ENCODE assay signal across 19 cellular contexts in the genomic region with DNA sequence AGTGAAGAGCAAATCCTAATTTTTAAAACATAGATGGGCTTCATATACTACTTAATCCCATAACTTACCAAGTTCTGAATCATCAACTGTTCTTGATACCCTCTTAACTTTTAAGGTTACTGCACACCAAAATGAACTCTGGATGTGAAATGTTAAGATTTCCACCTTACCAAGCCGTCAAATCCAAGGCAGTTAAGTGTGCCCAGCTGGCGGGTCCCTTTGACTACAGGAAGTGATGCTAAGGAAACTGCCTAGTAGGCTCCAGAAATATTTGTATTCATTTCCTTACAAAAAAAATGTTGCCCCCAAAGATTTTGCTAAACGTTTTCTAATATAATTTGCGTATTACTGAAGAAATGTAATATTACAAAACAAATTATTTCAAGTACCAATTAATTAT. TPM values are rescaled to one million over a fixed set of nuclear protein-coding genes. Genes with fewer than 3 reads are reported as not detected.
A peak's percentile ranks its signal among the peaks of the same experiment; 100 is the strongest.
DNase-seq lines count a peak whose midpoint lies in the region; ATAC-seq and TF ChIP-seq lines count a peak whose summit lies in the region.
"Had no signal": no experiment of that assay in that cellular context is flagged by ENCODE, and none has a peak within 500 bp of the region (broad histone marks: within the 10 kb centered on the region; RNA-seq: fewer than 3 reads in every experiment).

No MANE protein-coding gene starts in this region.

- no peaks in the 10 kb centered on the region for H3K27me3 ChIP-seq in heart left ventricle
- H3K27me3 ChIP-seq in heart right ventricle, result no peaks in the 10 kb centered on the region
- H3K27me3 ChIP-seq in IMR-90 (ENCODE audit: control insufficient read depth, insufficient read depth, low read length), result no peaks in the 10 kb centered on the region
- H3K27me3 ChIP-seq in transverse colon, result no peaks in the 10 kb centered on the region
- H3K27me3 ChIP-seq in dorsolateral prefrontal cortex, result no peaks in the 10 kb centered on the region
- H3K27me3 ChIP-seq: ascending aorta, left lung, suprapubic skin had no signal

- no peaks in the 10 kb centered on the region for H3K36me3 Mint-ChIP-seq in endothelial cell (ENCODE audit: low read depth, unreplicated experiment)

- H2BK20ac ChIP-seq in IMR-90 (ENCODE audit: low read depth, low read length), result no peak overlapping the region

- CTCF ChIA-PET in IMR-90 (lab: Yijun Ruan, JAX), result no interaction called here

- TF ChIP-seq RAD21 in IMR-90 (IDR thresholded peaks at IDR 0.05; ENCODE audit: low read length), result no peak

- H2AFZ ChIP-seq in IMR-90 (replicated peaks; ENCODE audit: low read length, poor library complexity), result no peak overlapping the region

- no peak for TF ChIP-seq CTCF in heart left ventricle (IDR thresholded peaks at IDR 0.05)
- no peak for TF ChIP-seq CTCF in heart right ventricle (IDR thresholded peaks at IDR 0.05)
- no peak for TF ChIP-seq CTCF in IMR-90 (conservative IDR thresholded peaks at IDR 0.05; ENCODE audit: low read depth, low read length)
- TF ChIP-seq CTCF in endothelial cell (IDR thresholded peaks at IDR 0.05; ENCODE audit: unreplicated experiment), result no peak
- no peak for TF ChIP-seq CTCF in transverse colon (IDR thresholded peaks at IDR 0.05)
- TF ChIP-seq CTCF in dorsolateral prefrontal cortex (IDR thresholded peaks at IDR 0.05 in 54 of 56, conservative IDR thresholded peaks at IDR 0.05 in 2 of 56; ENCODE audit: low read depth in 1 of 56, partially characterized antibody in 56 of 56), result no peak

- H3K79me1 ChIP-seq in IMR-90 (ENCODE audit: low read depth in 1 of 2, low read length in 2 of 2), result peaks cover 0 to 47% of the 10 kb centered on the region in 2 experiments; a peak in 2 of 4 replicates

- H4K20me1 ChIP-seq in IMR-90 (ENCODE audit: insufficient read depth, low read length), result peaks cover 82% of the 10 kb centered on the region

- POLR2A ChIA-PET in IMR-90 (lab: Charles Lee; ENCODE audit: unreplicated experiment), result no interaction called here

- H3K4me3 Mint-ChIP-seq in endothelial cell (ENCODE audit: unreplicated experiment), result no peak overlapping the region
- H3K4me3 Mint-ChIP-seq: activated T-cell treated with anti-CD3 and anti-CD28 coated beads, Interleukin-2, amount 50 U/mL, for 4 hours had no signal

- H3K4ac ChIP-seq in IMR-90 (ENCODE audit: low read depth, low read length), result no peak overlapping the region

- peak overlapping the region; percentile 46 for H3K27ac Mint-ChIP-seq in endothelial cell (ENCODE audit: unreplicated experiment)
- H3K27ac Mint-ChIP-seq: progenitor cell of endocrine pancreas had no signal

- no peak overlapping the region for H2AK5ac ChIP-seq in IMR-90 (ENCODE audit: low read depth, low read length)

- intact Hi-C loops in heart left ventricle (cut with DNase I), result no loop called here
- intact Hi-C loops in heart right ventricle (cut with DNase I), result loop anchor here in 1 of 10 donors (10.0 kb wide), 1 partner anchor 49 kb away; no protein-coding TSS in a partner anchor
- intact Hi-C loops in IMR-90 (cut with micrococcal nuclease), result no loop called here
- intact Hi-C loops in transverse colon (cut with DNase I; ENCODE audit: low total_unique reads), result no loop called here
- intact Hi-C loops in dorsolateral prefrontal cortex (cut with DNase I), result no loop called here

- H3K4me3 ChIP-seq in heart left ventricle (no peak overlapping the region), heart right ventricle (no peak overlapping the region), IMR-90 (ENCODE audit: insufficient read depth, low read depth, low read length) (no peak overlapping the region), transverse colon (no peak overlapping the region), dorsolateral prefrontal cortex (no peak overlapping the region)
- H3K4me3 ChIP-seq: ascending aorta, left lung, suprapubic skin had no signal

- H3K36me3 ChIP-seq in heart left ventricle (no peaks in the 10 kb centered on the region), heart right ventricle (no peaks in the 10 kb centered on the region), IMR-90 (ENCODE audit: control insufficient read depth, insufficient read depth, low read length) (no peaks in the 10 kb centered on the region), transverse colon (no peaks in the 10 kb centered on the region)
- H3K36me3 ChIP-seq: ascending aorta, left lung, suprapubic skin had no signal

- TF ChIP-seq POLR2A in heart left ventricle (IDR thresholded peaks at IDR 0.05) (no peak), IMR-90 (IDR thresholded peaks at IDR 0.05; ENCODE audit: low read depth, low read length) (no peak), transverse colon (IDR thresholded peaks at IDR 0.05) (no peak)

- H3K14ac ChIP-seq in IMR-90 (replicated peaks; ENCODE audit: low read depth, low read length), result peak overlapping the region; percentile 45; the same call in 1 of the 2 replicates

- H3K9ac ChIP-seq in IMR-90 (ENCODE audit: low read depth, low read length), result no peak overlapping the region

- H3K27ac ChIP-seq in heart left ventricle, result no peak overlapping the region
- H3K27ac ChIP-seq in heart right ventricle, result peak overlapping the region in 1 of 10 donors; percentile 6
- H3K27ac ChIP-seq in IMR-90 (ENCODE audit: insufficient read depth, low read length), result no peak overlapping the region
- peak overlapping the region; percentile 7 to 100 (median 88) for H3K27ac ChIP-seq in transverse colon
- no peak overlapping the region for H3K27ac ChIP-seq in dorsolateral prefrontal cortex
- H3K27ac ChIP-seq: ascending aorta, left lung, suprapubic skin had no signal

- DNase-seq in heart left ventricle, result peak in 3 of 5 donors; percentile 8 to 31 (median 30)
- DNase-seq in heart right ventricle, result no peak
- no peak for DNase-seq in IMR-90
- DNase-seq in endothelial cell (ENCODE audit: low spot score), result no peak
- DNase-seq in transverse colon, result peak; percentile 28
- DNase-seq in dorsolateral prefrontal cortex, result no peak
- no peak for DNase-seq in occipital lobe (lab: John Stamatoyannopoulos, UW)
- DNase-seq: activated CD4-positive, CD25-positive, alpha-beta regulatory T cell; activated naive CD4-positive, alpha-beta T cell; activated T-cell treated with anti-CD3 and anti-CD28 coated beads, Interleukin-2, amount 50 U/mL, for 4 hours; caudate nucleus; head of caudate nucleus; left lung; NCI-H1105 treated with DMSO at 0.1 percent for 48 hours had no signal

- H2AK9ac ChIP-seq in IMR-90 (replicated peaks; ENCODE audit: low read depth, low read length, poor library complexity), result no peak overlapping the region

- ATAC-seq in heart left ventricle (no peak), heart right ventricle (no peak), IMR-90 (ENCODE audit: low read depth) (no peak), HG03095 (IDR thresholded peaks at IDR 0.05; ENCODE audit: unreplicated experiment) (no peak)
- ATAC-seq: activated T-cell treated with anti-CD3 and anti-CD28 coated beads, Interleukin-2, amount 50 U/mL, for 4 hours; left lung; SK-N-SH treated with all-trans-retinoic acid at 6 μM for 48 hours had no signal

- peaks cover 71% of the 10 kb centered on the region for H3K4me1 Mint-ChIP-seq in endothelial cell (ENCODE audit: unreplicated experiment)

- H3K9me3 ChIP-seq in heart left ventricle, result no peaks in the 10 kb centered on the region
- H3K9me3 ChIP-seq in heart right ventricle, result no peaks in the 10 kb centered on the region
- no peaks in the 10 kb centered on the region for H3K9me3 ChIP-seq in IMR-90 (ENCODE audit: control insufficient read depth, insufficient read depth, low read length)
- H3K9me3 ChIP-seq in transverse colon, result no peaks in the 10 kb centered on the region
- H3K9me3 ChIP-seq: ascending aorta, left lung, suprapubic skin had no signal

- H2BK120ac ChIP-seq in IMR-90 (ENCODE audit: low read depth, low read length), result no peak overlapping the region

- H3K23ac ChIP-seq in IMR-90 (ENCODE audit: low read depth, low read length), result no peak overlapping the region

- dilution Hi-C loops in IMR-90 (cut with HindIII; ENCODE audit: low sequenced_read_pairs, unreplicated experiment), result no loop called here

- 44 to 54% (median 49%) methylated on average over 4 of the region's 4 CpGs for WGBS in heart left ventricle, 4 donors
- WGBS in heart right ventricle, 2 donors, result 37 to 56% methylated on average over 4 of the region's 4 CpGs
- no CpG with 5 or more reads among the region's 4 CpGs for WGBS in IMR-90 (ENCODE audit: extremely low coverage in 2 of 2, insufficient read length in 1 of 2), 2 experiments
- 45 to 55% methylated on average over 4 of the region's 4 CpGs for WGBS in transverse colon (ENCODE audit: low coverage in 1 of 2), 2 donors

- no peak overlapping the region for H3K18ac ChIP-seq in IMR-90 (ENCODE audit: low read depth, low read length)

- no peak for TF ChIP-seq EP300 in transverse colon (IDR thresholded peaks at IDR 0.05; ENCODE audit: low read depth)

- H3K4me1 ChIP-seq in heart left ventricle (peaks cover 5 to 99% (median 72%) of the 10 kb centered on the region in 12 donors), heart right ventricle (peaks cover 6 to 99% (median 86%) of the 10 kb centered on the region in 9 donors), IMR-90 (ENCODE audit: control insufficient read depth, insufficient read depth, low read length) (peaks cover 11% of the 10 kb centered on the region), transverse colon (peaks cover 14 to 100% (median 84%) of the 10 kb centered on the region in 4 donors)

- no peaks in the 10 kb centered on the region for H3K27me3 Mint-ChIP-seq in endothelial cell (ENCODE audit: unreplicated experiment)
- H3K27me3 Mint-ChIP-seq: progenitor cell of endocrine pancreas had no signal

- H4K8ac ChIP-seq in IMR-90 (ENCODE audit: low read depth in 2 of 2, low read length in 2 of 2), result no peak overlapping the region

- no peak overlapping the region for H3K4me2 ChIP-seq in IMR-90 (ENCODE audit: low read depth, low read length)

- H3K9me1 ChIP-seq in IMR-90 (ENCODE audit: insufficient read depth, low read length), result peaks cover 7% of the 10 kb centered on the region

- BruUV-seq in IMR-90 (replicated peaks; lab: Mats Ljungman, UMichigan), result no TSS peak

- no peak overlapping the region for H2BK5ac ChIP-seq in IMR-90 (ENCODE audit: low read depth, low read length, poor library complexity, severe bottlenecking)

- in situ Hi-C loops in IMR-90 (cut with MboI; ENCODE audit: low sequenced_read_pairs), result no loop called here
- in situ Hi-C loops in transverse colon (cut with MboI; ENCODE audit: low pct_ligation_motif_present in 1 of 4, low pct_unique_long_range_greater_than_20kb in 1 of 4, low sequenced_read_pairs in 3 of 4), result loop anchor here in 2 of 4 donors (25.0 kb wide), 3 partner anchors 192 to 683 kb away; partner anchors contain the start of gene USP25 (in 1 of the 2)

- no peak overlapping the region for H4K5ac ChIP-seq in IMR-90 (ENCODE audit: low read depth, low read length)

- no peaks in the 10 kb centered on the region for H3K9me3 Mint-ChIP-seq in endothelial cell (ENCODE audit: unreplicated experiment)
- H3K9me3 Mint-ChIP-seq: activated T-cell treated with anti-CD3 and anti-CD28 coated beads, Interleukin-2, amount 50 U/mL, for 4 hours had no signal

- no peak overlapping the region for H4K91ac ChIP-seq in IMR-90 (ENCODE audit: insufficient read depth, low read depth, low read length)

- H3K56ac ChIP-seq in IMR-90 (ENCODE audit: extremely low read depth, insufficient read depth, low read length), result no peak overlapping the region

- no peak overlapping the region for H2BK15ac ChIP-seq in IMR-90 (ENCODE audit: low read depth, low read length)

RNA-seq across cellular contexts. Expression of gene NRIP1, which starts 10.7 kb away (rescaled TPM):
- 10 to 100 TPM; 11.0 to 32.0 (median 17.8) TPM for total RNA-seq in heart left ventricle
- 1 to 10 TPM; 2.9 to 8.8 TPM for polyA plus RNA-seq in heart left ventricle
- total RNA-seq in heart right ventricle, result 10 to 100 TPM; 13.6 to 40.3 (median 17.9) TPM
- polyA plus RNA-seq in heart right ventricle, result 1 to 10 TPM; 3.2 to 4.5 TPM
- total RNA-seq in IMR-90 (2012; rRNA removed), result 73.8 and 85.3 TPM in 2 replicates
- 8.5 and 9.6 TPM in 2 replicates for polyA plus RNA-seq in IMR-90 (2012; rRNA removed)
- polyA plus RNA-seq in IMR-90 (2012; cell fraction: cytosol; rRNA removed), result 1.4 and 1.5 TPM in 2 replicates
- polyA plus RNA-seq in IMR-90 (2012; cell fraction: nucleus; rRNA removed; ENCODE audit: low replicate concordance), result 1.7 and 17.8 TPM in 2 replicates
- total RNA-seq in endothelial cell (ENCODE audit: unreplicated experiment), result 72.1 TPM
- total RNA-seq in transverse colon, result 10 to 100 TPM; 38.5 to 63.7 (median 55.6) TPM
- total RNA-seq in dorsolateral prefrontal cortex, result 10 to 100 TPM; 24.3 to 54.6 (median 39.1) TPM
- total RNA-seq in occipital lobe, result 76.6 TPM

Comparison
In these comparisons a context has a peak if more than half of its experiments do, and no peak if none do; other contexts are left out.
1. DNase-seq: peak in heart left ventricle (3 of 5) and transverse colon (single experiment); none in heart right ventricle (0 of 2), IMR-90 (single experiment), endothelial cell (single experiment), dorsolateral prefrontal cortex (0 of 10) and occipital lobe (single experiment).
2. H3K27ac ChIP-seq: peak in transverse colon (4 of 4); none in heart left ventricle (0 of 12), IMR-90 (single experiment) and dorsolateral prefrontal cortex (0 of 59).